In the genomic region with DNA sequence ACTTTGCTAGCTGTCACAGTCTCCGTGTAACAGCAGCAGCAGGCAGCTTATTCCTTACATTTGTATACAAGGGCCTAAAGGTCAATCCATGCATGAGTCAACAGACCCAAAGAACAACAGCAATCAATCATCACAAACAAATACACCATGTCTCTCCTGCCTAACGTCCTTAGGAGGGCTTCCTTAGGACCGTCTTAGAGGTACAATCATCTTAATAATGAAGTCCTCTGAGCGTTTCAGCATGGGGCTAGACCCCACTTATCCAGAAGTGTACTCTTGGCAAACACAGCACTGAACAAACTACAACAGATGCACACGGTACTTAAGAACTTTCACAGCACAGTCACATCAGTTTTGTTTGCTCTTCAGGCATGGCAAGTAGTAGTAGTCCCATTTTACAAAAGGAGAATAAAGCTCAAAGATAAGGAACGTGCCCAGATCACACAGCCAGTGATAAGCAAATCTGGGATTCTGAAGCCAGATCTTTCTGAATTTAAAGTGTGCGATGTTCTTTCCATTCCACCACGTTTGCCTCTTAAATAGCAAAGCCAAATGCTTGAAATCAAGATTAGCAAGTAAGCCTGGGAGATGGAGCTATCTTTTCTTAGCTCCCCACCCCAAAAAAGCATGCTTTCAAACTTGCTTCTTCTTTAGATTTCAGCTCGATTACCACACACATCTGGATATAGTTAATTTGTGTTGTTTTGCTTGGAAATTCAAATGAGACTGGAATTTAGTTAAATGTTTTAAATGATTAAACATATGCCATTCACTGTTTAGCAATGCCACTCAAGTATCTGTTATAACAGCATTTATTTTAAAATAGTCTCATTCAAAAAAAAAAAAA, we compare ENCODE assay signal across 1 cellular context.
TF ChIP-seq lines count a peak whose summit lies in the region.

No MANE protein-coding gene starts in this region.

TF ChIP-seq in K562, 482 proteins besides CTCF, POLR2A, EP300 and RAD21 (continued from another document and continues in another):
- TF ChIP-seq, protein P1, sequence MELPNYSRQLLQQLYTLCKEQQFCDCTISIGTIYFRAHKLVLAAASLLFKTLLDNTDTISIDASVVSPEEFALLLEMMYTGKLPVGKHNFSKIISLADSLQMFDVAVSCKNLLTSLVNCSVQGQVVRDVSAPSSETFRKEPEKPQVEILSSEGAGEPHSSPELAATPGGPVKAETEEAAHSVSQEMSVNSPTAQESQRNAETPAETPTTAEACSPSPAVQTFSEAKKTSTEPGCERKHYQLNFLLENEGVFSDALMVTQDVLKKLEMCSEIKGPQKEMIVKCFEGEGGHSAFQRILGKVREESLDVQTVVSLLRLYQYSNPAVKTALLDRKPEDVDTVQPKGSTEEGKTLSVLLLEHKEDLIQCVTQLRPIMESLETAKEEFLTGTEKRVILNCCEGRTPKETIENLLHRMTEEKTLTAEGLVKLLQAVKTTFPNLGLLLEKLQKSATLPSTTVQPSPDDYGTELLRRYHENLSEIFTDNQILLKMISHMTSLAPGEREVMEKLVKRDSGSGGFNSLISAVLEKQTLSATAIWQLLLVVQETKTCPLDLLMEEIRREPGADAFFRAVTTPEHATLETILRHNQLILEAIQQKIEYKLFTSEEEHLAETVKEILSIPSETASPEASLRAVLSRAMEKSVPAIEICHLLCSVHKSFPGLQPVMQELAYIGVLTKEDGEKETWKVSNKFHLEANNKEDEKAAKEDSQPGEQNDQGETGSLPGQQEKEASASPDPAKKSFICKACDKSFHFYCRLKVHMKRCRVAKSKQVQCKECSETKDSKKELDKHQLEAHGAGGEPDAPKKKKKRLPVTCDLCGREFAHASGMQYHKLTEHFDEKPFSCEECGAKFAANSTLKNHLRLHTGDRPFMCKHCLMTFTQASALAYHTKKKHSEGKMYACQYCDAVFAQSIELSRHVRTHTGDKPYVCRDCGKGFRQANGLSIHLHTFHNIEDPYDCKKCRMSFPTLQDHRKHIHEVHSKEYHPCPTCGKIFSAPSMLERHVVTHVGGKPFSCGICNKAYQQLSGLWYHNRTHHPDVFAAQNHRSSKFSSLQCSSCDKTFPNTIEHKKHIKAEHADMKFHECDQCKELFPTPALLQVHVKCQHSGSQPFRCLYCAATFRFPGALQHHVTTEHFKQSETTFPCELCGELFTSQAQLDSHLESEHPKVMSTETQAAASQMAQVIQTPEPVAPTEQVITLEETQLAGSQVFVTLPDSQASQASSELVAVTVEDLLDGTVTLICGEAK (IDR thresholded peaks at IDR 0.05): no peak
- TF ChIP-seq, protein P1 (CRISPR knock-in tag; IDR thresholded peaks at IDR 0.05): no peak
- TF ChIP-seq JUN (IDR thresholded peaks at IDR 0.05; ENCODE audit: borderline replicate concordance, low read depth, low read length) (peak; percentile 35; the same call in 1 of the 2 replicates), JUN (CRISPR knock-in tag; IDR thresholded peaks at IDR 0.05; ENCODE audit: borderline replicate concordance) (no peak), NFYB (IDR thresholded peaks at IDR 0.05; ENCODE audit: extremely low read depth, insufficient read length) (no peak), FOXK2 (conservative IDR thresholded peaks at IDR 0.05 in 1 of 2, IDR thresholded peaks at IDR 0.05 in 1 of 2; ENCODE audit: low read depth in 2 of 2) (peak; percentile 73 to 85), MYNN (IDR thresholded peaks at IDR 0.05) (no peak), MYNN (CRISPR knock-in tag; IDR thresholded peaks at IDR 0.05) (no peak), ZBTB43 (CRISPR knock-in tag; IDR thresholded peaks at IDR 0.05) (no peak), HDAC8 (tag; IDR thresholded peaks at IDR 0.05) (no peak), ZNF274 (IDR thresholded peaks at IDR 0.05; ENCODE audit: borderline replicate concordance, low read depth, low read length) (no peak), BHLHE40 (IDR thresholded peaks at IDR 0.05; ENCODE audit: low read length) (peak; percentile 74), ATF2 (CRISPR knock-in tag; IDR thresholded peaks at IDR 0.05) (no peak), SMARCE1 (IDR thresholded peaks at IDR 0.05) (peak; percentile 60), HDAC6 (IDR thresholded peaks at IDR 0.05; ENCODE audit: low read depth, low read length) (no peak), MNT (conservative IDR thresholded peaks at IDR 0.05) (0 out of 4 replicates have a peak, but pooled peaks of 1 of the 2 experiments have one; percentile 26), MTA3 (IDR thresholded peaks at IDR 0.05; ENCODE audit: borderline replicate concordance) (0 out of 2 replicates have a peak, but pooled peaks have one; percentile 20), FIP1L1 (IDR thresholded peaks at IDR 0.05; ENCODE audit: low read depth, low read length, poor library complexity, severe bottlenecking) (no peak)
- TF ChIP-seq, protein P2, sequence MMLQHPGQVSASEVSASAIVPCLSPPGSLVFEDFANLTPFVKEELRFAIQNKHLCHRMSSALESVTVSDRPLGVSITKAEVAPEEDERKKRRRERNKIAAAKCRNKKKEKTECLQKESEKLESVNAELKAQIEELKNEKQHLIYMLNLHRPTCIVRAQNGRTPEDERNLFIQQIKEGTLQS (IDR thresholded peaks at IDR 0.05): peak; percentile 71
- TF ChIP-seq, protein P2 (CRISPR knock-in tag; conservative IDR thresholded peaks at IDR 0.05): no peak
- TF ChIP-seq, protein P3, sequence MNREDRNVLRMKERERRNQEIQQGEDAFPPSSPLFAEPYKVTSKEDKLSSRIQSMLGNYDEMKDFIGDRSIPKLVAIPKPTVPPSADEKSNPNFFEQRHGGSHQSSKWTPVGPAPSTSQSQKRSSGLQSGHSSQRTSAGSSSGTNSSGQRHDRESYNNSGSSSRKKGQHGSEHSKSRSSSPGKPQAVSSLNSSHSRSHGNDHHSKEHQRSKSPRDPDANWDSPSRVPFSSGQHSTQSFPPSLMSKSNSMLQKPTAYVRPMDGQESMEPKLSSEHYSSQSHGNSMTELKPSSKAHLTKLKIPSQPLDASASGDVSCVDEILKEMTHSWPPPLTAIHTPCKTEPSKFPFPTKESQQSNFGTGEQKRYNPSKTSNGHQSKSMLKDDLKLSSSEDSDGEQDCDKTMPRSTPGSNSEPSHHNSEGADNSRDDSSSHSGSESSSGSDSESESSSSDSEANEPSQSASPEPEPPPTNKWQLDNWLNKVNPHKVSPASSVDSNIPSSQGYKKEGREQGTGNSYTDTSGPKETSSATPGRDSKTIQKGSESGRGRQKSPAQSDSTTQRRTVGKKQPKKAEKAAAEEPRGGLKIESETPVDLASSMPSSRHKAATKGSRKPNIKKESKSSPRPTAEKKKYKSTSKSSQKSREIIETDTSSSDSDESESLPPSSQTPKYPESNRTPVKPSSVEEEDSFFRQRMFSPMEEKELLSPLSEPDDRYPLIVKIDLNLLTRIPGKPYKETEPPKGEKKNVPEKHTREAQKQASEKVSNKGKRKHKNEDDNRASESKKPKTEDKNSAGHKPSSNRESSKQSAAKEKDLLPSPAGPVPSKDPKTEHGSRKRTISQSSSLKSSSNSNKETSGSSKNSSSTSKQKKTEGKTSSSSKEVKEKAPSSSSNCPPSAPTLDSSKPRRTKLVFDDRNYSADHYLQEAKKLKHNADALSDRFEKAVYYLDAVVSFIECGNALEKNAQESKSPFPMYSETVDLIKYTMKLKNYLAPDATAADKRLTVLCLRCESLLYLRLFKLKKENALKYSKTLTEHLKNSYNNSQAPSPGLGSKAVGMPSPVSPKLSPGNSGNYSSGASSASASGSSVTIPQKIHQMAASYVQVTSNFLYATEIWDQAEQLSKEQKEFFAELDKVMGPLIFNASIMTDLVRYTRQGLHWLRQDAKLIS (CRISPR knock-in tag; IDR thresholded peaks at IDR 0.05): no peak
- TF ChIP-seq, protein P4, sequence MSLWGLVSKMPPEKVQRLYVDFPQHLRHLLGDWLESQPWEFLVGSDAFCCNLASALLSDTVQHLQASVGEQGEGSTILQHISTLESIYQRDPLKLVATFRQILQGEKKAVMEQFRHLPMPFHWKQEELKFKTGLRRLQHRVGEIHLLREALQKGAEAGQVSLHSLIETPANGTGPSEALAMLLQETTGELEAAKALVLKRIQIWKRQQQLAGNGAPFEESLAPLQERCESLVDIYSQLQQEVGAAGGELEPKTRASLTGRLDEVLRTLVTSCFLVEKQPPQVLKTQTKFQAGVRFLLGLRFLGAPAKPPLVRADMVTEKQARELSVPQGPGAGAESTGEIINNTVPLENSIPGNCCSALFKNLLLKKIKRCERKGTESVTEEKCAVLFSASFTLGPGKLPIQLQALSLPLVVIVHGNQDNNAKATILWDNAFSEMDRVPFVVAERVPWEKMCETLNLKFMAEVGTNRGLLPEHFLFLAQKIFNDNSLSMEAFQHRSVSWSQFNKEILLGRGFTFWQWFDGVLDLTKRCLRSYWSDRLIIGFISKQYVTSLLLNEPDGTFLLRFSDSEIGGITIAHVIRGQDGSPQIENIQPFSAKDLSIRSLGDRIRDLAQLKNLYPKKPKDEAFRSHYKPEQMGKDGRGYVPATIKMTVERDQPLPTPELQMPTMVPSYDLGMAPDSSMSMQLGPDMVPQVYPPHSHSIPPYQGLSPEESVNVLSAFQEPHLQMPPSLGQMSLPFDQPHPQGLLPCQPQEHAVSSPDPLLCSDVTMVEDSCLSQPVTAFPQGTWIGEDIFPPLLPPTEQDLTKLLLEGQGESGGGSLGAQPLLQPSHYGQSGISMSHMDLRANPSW (CRISPR knock-in tag; IDR thresholded peaks at IDR 0.05): no peak
- TF ChIP-seq, protein P5, sequence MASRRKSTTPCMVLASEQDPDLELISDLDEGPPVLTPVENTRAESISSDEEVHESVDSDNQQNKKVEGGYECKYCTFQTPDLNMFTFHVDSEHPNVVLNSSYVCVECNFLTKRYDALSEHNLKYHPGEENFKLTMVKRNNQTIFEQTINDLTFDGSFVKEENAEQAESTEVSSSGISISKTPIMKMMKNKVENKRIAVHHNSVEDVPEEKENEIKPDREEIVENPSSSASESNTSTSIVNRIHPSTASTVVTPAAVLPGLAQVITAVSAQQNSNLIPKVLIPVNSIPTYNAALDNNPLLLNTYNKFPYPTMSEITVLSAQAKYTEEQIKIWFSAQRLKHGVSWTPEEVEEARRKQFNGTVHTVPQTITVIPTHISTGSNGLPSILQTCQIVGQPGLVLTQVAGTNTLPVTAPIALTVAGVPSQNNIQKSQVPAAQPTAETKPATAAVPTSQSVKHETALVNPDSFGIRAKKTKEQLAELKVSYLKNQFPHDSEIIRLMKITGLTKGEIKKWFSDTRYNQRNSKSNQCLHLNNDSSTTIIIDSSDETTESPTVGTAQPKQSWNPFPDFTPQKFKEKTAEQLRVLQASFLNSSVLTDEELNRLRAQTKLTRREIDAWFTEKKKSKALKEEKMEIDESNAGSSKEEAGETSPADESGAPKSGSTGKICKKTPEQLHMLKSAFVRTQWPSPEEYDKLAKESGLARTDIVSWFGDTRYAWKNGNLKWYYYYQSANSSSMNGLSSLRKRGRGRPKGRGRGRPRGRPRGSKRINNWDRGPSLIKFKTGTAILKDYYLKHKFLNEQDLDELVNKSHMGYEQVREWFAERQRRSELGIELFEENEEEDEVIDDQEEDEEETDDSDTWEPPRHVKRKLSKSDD (conservative IDR thresholded peaks at IDR 0.05; ENCODE audit: low read length): no peak
